Comparison of ENCODE assay signal across 26 cellular contexts in genomic region chr19:31597616-31598015, GRCh38.
DNase-seq lines count a peak whose midpoint lies in the region; FAIRE-seq and TF ChIP-seq lines count a peak whose summit lies in the region.
"Had no signal": no experiment of that assay in that cellular context is flagged by ENCODE, and none has a peak within 500 bp of the region (broad histone marks: within the 10 kb centered on the region; RNA-seq: fewer than 3 reads in every experiment).

No MANE protein-coding gene starts in this region.

- H3K27me3 Mint-ChIP-seq in osteocyte (ENCODE audit: unreplicated experiment), result no peaks in the 10 kb centered on the region
- H3K27me3 Mint-ChIP-seq in activated T-helper 1 cell treated with anti-CD3 and anti-CD28 coated beads, Interleukin-12 subunit alpha, Interleukin-12 subunit beta, Interleukin-2, Interleukin-4 antibody, amounts not matched to agents 30 ng/mL and 10 ng/mL and 1 ng/mL, durations not matched to agents 14 hours and 24 hours and 36 hours (ENCODE audit: insufficient read depth), result no peaks in the 10 kb centered on the region
- H3K27me3 Mint-ChIP-seq: CD4-positive, alpha-beta T cell had no signal

- H3K27ac Mint-ChIP-seq in osteocyte (ENCODE audit: unreplicated experiment), result no peak overlapping the region
- no peak overlapping the region for H3K27ac Mint-ChIP-seq in activated T-helper 1 cell treated with anti-CD3 and anti-CD28 coated beads, Interleukin-12 subunit alpha, Interleukin-12 subunit beta, Interleukin-2, Interleukin-4 antibody, amounts not matched to agents 30 ng/mL and 10 ng/mL and 1 ng/mL, durations not matched to agents 14 hours and 24 hours and 36 hours
- H3K27ac Mint-ChIP-seq: CD14-positive monocyte; CD4-positive, alpha-beta T cell; CD8-positive, alpha-beta memory T cell; HFFc6 had no signal

- H3K4me3 ChIP-seq in coronary artery, result no peak overlapping the region
- H3K4me3 ChIP-seq: A549; BLaER1 treated with 17β-estradiol and CSF1 and Interleukin-3, amounts not matched to agents 10 nM and 100 nM; HAP-1 had no signal

- no peak for TF ChIP-seq POLR2A in H54 (IDR thresholded peaks at IDR 0.05; ENCODE audit: low read depth, low read length)

- no peak for FAIRE-seq in H54 (lab: Jason Lieb, UNC)
- FAIRE-seq: A549, D721Med, GM12891, GM18507 had no signal

- DNase-seq in coronary artery (ENCODE audit: low spot score) (peak; percentile 31), islet precursor cell (peak; percentile 8), osteocyte (ENCODE audit: extremely low spot score, unreplicated experiment) (peak; percentile 56), pons (ENCODE audit: low spot score) (no peak), SW 1271 (lab: John Stamatoyannopoulos, UW) (no peak), H54 (ENCODE audit: insufficient read length, low spot score) (no peak)
- no peak for DNase-seq in activated T-helper 1 cell treated with anti-CD3 and anti-CD28 coated beads, Interleukin-12 subunit alpha, Interleukin-12 subunit beta, Interleukin-2, Interleukin-4 antibody, amounts not matched to agents 30 ng/mL and 10 ng/mL and 1 ng/mL, durations not matched to agents 14 hours and 24 hours and 36 hours (ENCODE audit: low spot score)
- DNase-seq: 8988T; ACHN; AML-193; BE2C; CD4-positive, alpha-beta T cell; CD8-positive, alpha-beta memory T cell; DMS 273 treated with DMSO at 0.1 percent for 48 hours; DMS79; EL; GF-D8; GOT3; HFFc6 had no signal

- peaks cover 4% of the 10 kb centered on the region for H3K9me3 Mint-ChIP-seq in osteocyte (ENCODE audit: unreplicated experiment)
- H3K9me3 Mint-ChIP-seq in activated T-helper 1 cell treated with anti-CD3 and anti-CD28 coated beads, Interleukin-12 subunit alpha, Interleukin-12 subunit beta, Interleukin-2, Interleukin-4 antibody, amounts not matched to agents 30 ng/mL and 10 ng/mL and 1 ng/mL, durations not matched to agents 14 hours and 24 hours and 36 hours, result no peaks in the 10 kb centered on the region
- H3K9me3 Mint-ChIP-seq: CD4-positive, alpha-beta T cell had no signal

- H3K4me3 Mint-ChIP-seq in osteocyte (ENCODE audit: unreplicated experiment), result no peak overlapping the region
- H3K4me3 Mint-ChIP-seq in activated T-helper 1 cell treated with anti-CD3 and anti-CD28 coated beads, Interleukin-12 subunit alpha, Interleukin-12 subunit beta, Interleukin-2, Interleukin-4 antibody, amounts not matched to agents 30 ng/mL and 10 ng/mL and 1 ng/mL, durations not matched to agents 14 hours and 24 hours and 36 hours, result no peak overlapping the region
- H3K4me3 Mint-ChIP-seq: CD14-positive monocyte; CD4-positive, alpha-beta T cell; CD8-positive, alpha-beta memory T cell; HFFc6 had no signal

- TF ChIP-seq CTCF in coronary artery (IDR thresholded peaks at IDR 0.05) (no peak), osteocyte (IDR thresholded peaks at IDR 0.05) (no peak)

- intact Hi-C loops in activated T-helper 1 cell treated with anti-CD3 and anti-CD28 coated beads, Interleukin-12 subunit alpha, Interleukin-12 subunit beta, Interleukin-2, Interleukin-4 antibody, amounts not matched to agents 30 ng/mL and 10 ng/mL and 1 ng/mL, durations not matched to agents 14 hours and 24 hours and 36 hours (cut with micrococcal nuclease), result no loop called here

- no peaks in the 10 kb centered on the region for H3K4me1 Mint-ChIP-seq in osteocyte (ENCODE audit: unreplicated experiment)
- no peaks in the 10 kb centered on the region for H3K4me1 Mint-ChIP-seq in activated T-helper 1 cell treated with anti-CD3 and anti-CD28 coated beads, Interleukin-12 subunit alpha, Interleukin-12 subunit beta, Interleukin-2, Interleukin-4 antibody, amounts not matched to agents 30 ng/mL and 10 ng/mL and 1 ng/mL, durations not matched to agents 14 hours and 24 hours and 36 hours (ENCODE audit: low read depth)
- H3K4me1 Mint-ChIP-seq: CD14-positive monocyte; CD8-positive, alpha-beta memory T cell had no signal

- H3K27ac ChIP-seq in coronary artery, result no peak overlapping the region
- H3K27ac ChIP-seq: A549; BLaER1 treated with 17β-estradiol and CSF1 and Interleukin-3, amounts not matched to agents 10 nM and 100 nM had no signal

- no peaks in the 10 kb centered on the region for H3K36me3 Mint-ChIP-seq in osteocyte (ENCODE audit: unreplicated experiment)
- no peaks in the 10 kb centered on the region for H3K36me3 Mint-ChIP-seq in activated T-helper 1 cell treated with anti-CD3 and anti-CD28 coated beads, Interleukin-12 subunit alpha, Interleukin-12 subunit beta, Interleukin-2, Interleukin-4 antibody, amounts not matched to agents 30 ng/mL and 10 ng/mL and 1 ng/mL, durations not matched to agents 14 hours and 24 hours and 36 hours (ENCODE audit: low read depth)
- H3K36me3 Mint-ChIP-seq: CD14-positive monocyte; CD8-positive, alpha-beta memory T cell had no signal

Comparison
In these comparisons a context has a peak if more than half of its experiments do, and no peak if none do; other contexts are left out.
1. DNase-seq: peak in coronary artery (single experiment), islet precursor cell (single experiment) and osteocyte (single experiment); none in pons (single experiment), SW 1271 (0 of 2), H54 (single experiment) and activated T-helper 1 cell treated with anti-CD3 and anti-CD28 coated beads, Interleukin-12 subunit alpha, Interleukin-12 subunit beta, Interleukin-2, Interleukin-4 antibody, amounts not matched to agents 30 ng/mL and 10 ng/mL and 1 ng/mL, durations not matched to agents 14 hours and 24 hours and 36 hours (single experiment).